In the genomic region with DNA sequence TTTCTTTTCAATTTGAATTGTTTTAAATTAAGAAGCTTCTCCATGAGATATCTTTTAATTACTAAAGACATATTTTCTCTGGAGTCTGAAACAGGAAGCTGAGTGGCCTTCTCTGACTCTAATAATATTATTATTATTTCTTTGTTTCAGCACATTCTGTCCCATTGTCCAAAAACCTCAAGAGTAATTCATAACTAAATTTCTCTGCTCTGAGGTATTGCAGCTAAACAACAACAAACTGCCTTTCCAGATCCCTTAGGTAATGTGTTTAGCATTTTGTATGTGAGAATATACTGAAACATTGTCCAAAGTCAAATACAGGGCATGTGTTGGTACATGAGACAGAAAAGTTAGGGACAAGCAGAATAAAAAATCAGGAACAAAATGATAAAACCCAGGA, we compare ENCODE assay signal across 38 cellular contexts.
"Had no signal": no experiment of that assay in that cellular context is flagged by ENCODE, and none has a peak within 500 bp of the region (broad histone marks: within the 10 kb centered on the region; RNA-seq: fewer than 3 reads in every experiment).

No MANE protein-coding gene starts in this region.

- H3K4me3 Mint-ChIP-seq: activated naive CD4-positive, alpha-beta T cell treated with anti-CD3 and anti-CD28 coated beads for 36 hours; activated naive CD4-positive, alpha-beta T cell treated with anti-CD3 and anti-CD28 coated beads, Interleukin-2, amount 10 ng/mL, durations not matched to agents 7 days and 5 days; activated naive CD4-positive, alpha-beta T cell treated with anti-CD3 and anti-CD28 coated beads, Interleukin-2, amount 50 U/mL, for 24 hours; activated naive CD8-positive, alpha-beta T cell; activated naive CD8-positive, alpha-beta T cell treated with anti-CD3 and anti-CD28 coated beads for 36 hours; activated naive CD8-positive, alpha-beta T cell treated with anti-CD3 and anti-CD28 coated beads, Interleukin-2, amount 10 ng/mL, durations not matched to agents 7 days and 5 days; activated naive CD8-positive, alpha-beta T cell treated with anti-CD3 and anti-CD28 coated beads, Interleukin-2, amount 50 U/mL, for 24 hours; activated T-cell treated with anti-CD3 and anti-CD28 coated beads, Interleukin-2, amount 50 U/mL, for 24 hours; activated T-cell treated with anti-CD3 and anti-CD28 coated beads, Interleukin-2, amount 50 U/mL, for 4 hours; activated T-helper 1 cell treated with anti-CD3 and anti-CD28 coated beads, Interleukin-12 subunit alpha, Interleukin-12 subunit beta, Interleukin-2, Interleukin-4 antibody, amounts not matched to agents 30 ng/mL and 10 ng/mL and 1 ng/mL, durations not matched to agents 14 hours and 24 hours and 36 hours; activated T-helper 17 cell treated with anti-CD3 and anti-CD28 coated beads, Interleukin-2, amount 50 U/mL, for 72 hours; brain; central memory CD8-positive, alpha-beta T cell had no signal

- H3K36me3 ChIP-seq: adrenal gland, ascending aorta, brain microvascular endothelial cell, breast epithelium, cardiac muscle cell had no signal

- H3K9me3 ChIP-seq: adrenal gland, ascending aorta, body of pancreas, breast epithelium had no signal

- H3K4me1 Mint-ChIP-seq: activated naive CD4-positive, alpha-beta T cell treated with anti-CD3 and anti-CD28 coated beads, Interleukin-2, amount 10 ng/mL, durations not matched to agents 7 days and 5 days; activated naive CD4-positive, alpha-beta T cell treated with anti-CD3 and anti-CD28 coated beads, Interleukin-2, amount 50 U/mL, for 24 hours; activated naive CD8-positive, alpha-beta T cell treated with anti-CD3 and anti-CD28 coated beads for 36 hours; activated naive CD8-positive, alpha-beta T cell treated with anti-CD3 and anti-CD28 coated beads, Interleukin-2, amount 10 ng/mL, durations not matched to agents 7 days and 5 days; activated naive CD8-positive, alpha-beta T cell treated with anti-CD3 and anti-CD28 coated beads, Interleukin-2, amount 50 U/mL, for 24 hours; activated T-helper 17 cell treated with anti-CD3 and anti-CD28 coated beads, Interleukin-2, amount 50 U/mL, for 72 hours; central memory CD8-positive, alpha-beta T cell had no signal

- FAIRE-seq: astrocyte had no signal

- H3K27me3 Mint-ChIP-seq: activated naive CD4-positive, alpha-beta T cell treated with anti-CD3 and anti-CD28 coated beads, Interleukin-2, amount 10 ng/mL, durations not matched to agents 7 days and 5 days; activated naive CD8-positive, alpha-beta T cell treated with anti-CD3 and anti-CD28 coated beads for 36 hours; activated naive CD8-positive, alpha-beta T cell treated with anti-CD3 and anti-CD28 coated beads, Interleukin-2, amount 10 ng/mL, durations not matched to agents 7 days and 5 days; activated naive CD8-positive, alpha-beta T cell treated with anti-CD3 and anti-CD28 coated beads, Interleukin-2, amount 50 U/mL, for 24 hours had no signal

- H3K27ac Mint-ChIP-seq: activated naive CD4-positive, alpha-beta T cell treated with anti-CD3 and anti-CD28 coated beads for 36 hours; activated naive CD4-positive, alpha-beta T cell treated with anti-CD3 and anti-CD28 coated beads, Interleukin-2, amount 10 ng/mL, durations not matched to agents 7 days and 5 days; activated naive CD4-positive, alpha-beta T cell treated with anti-CD3 and anti-CD28 coated beads, Interleukin-2, amount 50 U/mL, for 24 hours; activated naive CD4-positive, alpha-beta T cell treated with anti-CD3 and anti-CD28 coated beads, Interleukin-2, amount 50 U/mL, for 72 hours; activated naive CD8-positive, alpha-beta T cell; activated naive CD8-positive, alpha-beta T cell treated with anti-CD3 and anti-CD28 coated beads for 36 hours; activated naive CD8-positive, alpha-beta T cell treated with anti-CD3 and anti-CD28 coated beads, Interleukin-2, amount 10 ng/mL, durations not matched to agents 7 days and 5 days; activated naive CD8-positive, alpha-beta T cell treated with anti-CD3 and anti-CD28 coated beads, Interleukin-2, amount 50 U/mL, for 24 hours; activated T-cell treated with anti-CD3 and anti-CD28 coated beads, Interleukin-2, amount 50 U/mL, for 24 hours; activated T-helper 1 cell treated with anti-CD3 and anti-CD28 coated beads, Interleukin-12 subunit alpha, Interleukin-12 subunit beta, Interleukin-2, Interleukin-4 antibody, amounts not matched to agents 30 ng/mL and 10 ng/mL and 1 ng/mL, durations not matched to agents 14 hours and 24 hours and 36 hours; activated T-helper 17 cell treated with anti-CD3 and anti-CD28 coated beads, Interleukin-2, amount 50 U/mL, for 72 hours; activated T-helper 2 cell treated with anti-CD3 and anti-CD28 coated beads, Interferon-gamma antibody, Interleukin-2, Interleukin-4, amounts not matched to agents 10 μg/mL and 5 μg/mL and 100 μg/mL, durations not matched to agents 14 hours and 24 hours and 36 hours; brain had no signal

- H3K36me3 Mint-ChIP-seq: activated naive CD4-positive, alpha-beta T cell treated with anti-CD3 and anti-CD28 coated beads, Interleukin-2, amount 10 ng/mL, durations not matched to agents 7 days and 5 days; activated naive CD4-positive, alpha-beta T cell treated with anti-CD3 and anti-CD28 coated beads, Interleukin-2, amount 50 U/mL, for 24 hours; activated naive CD4-positive, alpha-beta T cell treated with anti-CD3 and anti-CD28 coated beads, Interleukin-2, amount 50 U/mL, for 72 hours; activated naive CD8-positive, alpha-beta T cell; activated naive CD8-positive, alpha-beta T cell treated with anti-CD3 and anti-CD28 coated beads for 36 hours; activated naive CD8-positive, alpha-beta T cell treated with anti-CD3 and anti-CD28 coated beads, Interleukin-2, amount 10 ng/mL, durations not matched to agents 7 days and 5 days; brain had no signal

- DNase-seq: activated effector memory CD4-positive, alpha-beta T cell treated with anti-CD3 and anti-CD28 coated beads, Interleukin-2, amount 50 U/mL, for 16 hours; activated effector memory CD4-positive, alpha-beta T cell treated with Interleukin-2 at 50 U/mL for 16 hours; activated gamma-delta T cell; activated gamma-delta T cell treated with Interleukin-2 at 50 U/mL for 16 hours; activated naive CD4-positive, alpha-beta T cell; activated naive CD4-positive, alpha-beta T cell treated with anti-CD3 and anti-CD28 coated beads for 36 hours; activated naive CD4-positive, alpha-beta T cell treated with anti-CD3 and anti-CD28 coated beads, Interleukin-2, amount 10 ng/mL, durations not matched to agents 7 days and 5 days; activated naive CD4-positive, alpha-beta T cell treated with anti-CD3 and anti-CD28 coated beads, Interleukin-2, amount 50 U/mL, for 16 hours; activated naive CD4-positive, alpha-beta T cell treated with Interleukin-2 at 50 U/mL for 16 hours; activated naive CD8-positive, alpha-beta T cell treated with anti-CD3 and anti-CD28 coated beads for 36 hours; activated naive CD8-positive, alpha-beta T cell treated with anti-CD3 and anti-CD28 coated beads, Interleukin-2, amount 10 ng/mL, durations not matched to agents 7 days and 5 days; activated naive CD8-positive, alpha-beta T cell treated with anti-CD3 and anti-CD28 coated beads, Interleukin-2, amount 50 U/mL, for 24 hours; activated T-cell treated with anti-CD3 and anti-CD28 coated beads, Interleukin-2, amount 50 U/mL, for 1 hour; activated T-cell treated with anti-CD3 and anti-CD28 coated beads, Interleukin-2, amount 50 U/mL, for 24 hours; activated T-cell treated with anti-CD3 and anti-CD28 coated beads, Interleukin-2, amount 50 U/mL, for 4 hours; activated T-cell treated with anti-CD3 and anti-CD28 coated beads, Interleukin-2, amount 50 U/mL, for 48 hours; adrenal gland; amniotic stem cell; amygdala; anterior cingulate cortex; aorta; body of pancreas; brain microvascular endothelial cell; caudate nucleus; central memory CD4-positive, alpha-beta T cell; cerebellar nuclear complex had no signal

- H3K4me1 ChIP-seq: adrenal gland, ascending aorta, body of pancreas, breast epithelium had no signal

- H3K9me3 Mint-ChIP-seq: activated naive CD4-positive, alpha-beta T cell treated with anti-CD3 and anti-CD28 coated beads for 36 hours; activated naive CD4-positive, alpha-beta T cell treated with anti-CD3 and anti-CD28 coated beads, Interleukin-2, amount 10 ng/mL, durations not matched to agents 7 days and 5 days; activated naive CD4-positive, alpha-beta T cell treated with anti-CD3 and anti-CD28 coated beads, Interleukin-2, amount 50 U/mL, for 24 hours; activated naive CD4-positive, alpha-beta T cell treated with anti-CD3 and anti-CD28 coated beads, Interleukin-2, amount 50 U/mL, for 72 hours; activated naive CD8-positive, alpha-beta T cell treated with anti-CD3 and anti-CD28 coated beads for 36 hours; activated naive CD8-positive, alpha-beta T cell treated with anti-CD3 and anti-CD28 coated beads, Interleukin-2, amount 10 ng/mL, durations not matched to agents 7 days and 5 days; activated naive CD8-positive, alpha-beta T cell treated with anti-CD3 and anti-CD28 coated beads, Interleukin-2, amount 50 U/mL, for 24 hours; activated T-cell treated with anti-CD3 and anti-CD28 coated beads, Interleukin-2, amount 50 U/mL, for 24 hours; activated T-cell treated with anti-CD3 and anti-CD28 coated beads, Interleukin-2, amount 50 U/mL, for 4 hours; activated T-helper 1 cell treated with anti-CD3 and anti-CD28 coated beads, Interleukin-12 subunit alpha, Interleukin-12 subunit beta, Interleukin-2, Interleukin-4 antibody, amounts not matched to agents 30 ng/mL and 10 ng/mL and 1 ng/mL, durations not matched to agents 14 hours and 24 hours and 36 hours; activated T-helper 17 cell treated with anti-CD3 and anti-CD28 coated beads, Interleukin-2, amount 50 U/mL, for 72 hours; activated T-helper 2 cell treated with anti-CD3 and anti-CD28 coated beads, Interferon-gamma antibody, Interleukin-2, Interleukin-4, amounts not matched to agents 10 μg/mL and 5 μg/mL and 100 μg/mL, durations not matched to agents 14 hours and 24 hours and 36 hours; central memory CD8-positive, alpha-beta T cell had no signal

- H3K27me3 ChIP-seq: adrenal gland, ascending aorta, body of pancreas, brain microvascular endothelial cell, breast epithelium, cardiac muscle cell had no signal

- ATAC-seq: activated naive CD8-positive, alpha-beta T cell treated with anti-CD3 and anti-CD28 coated beads, Interleukin-2, amount 50 U/mL, for 24 hours; activated T-cell treated with anti-CD3 and anti-CD28 coated beads, Interleukin-2, amount 50 U/mL, for 4 hours; activated T-helper 17 cell treated with anti-CD3 and anti-CD28 coated beads, Interleukin-2, amount 50 U/mL, for 72 hours; body of pancreas had no signal

- H3K4me3 ChIP-seq: adrenal gland, ascending aorta, body of pancreas, breast epithelium, cardiac muscle cell had no signal

- H3K27ac ChIP-seq: adrenal gland, ascending aorta, body of pancreas, brain microvascular endothelial cell, breast epithelium, cardiac muscle cell had no signal
